Comparison of ENCODE assay signal across 11 cellular contexts in the genomic region with DNA sequence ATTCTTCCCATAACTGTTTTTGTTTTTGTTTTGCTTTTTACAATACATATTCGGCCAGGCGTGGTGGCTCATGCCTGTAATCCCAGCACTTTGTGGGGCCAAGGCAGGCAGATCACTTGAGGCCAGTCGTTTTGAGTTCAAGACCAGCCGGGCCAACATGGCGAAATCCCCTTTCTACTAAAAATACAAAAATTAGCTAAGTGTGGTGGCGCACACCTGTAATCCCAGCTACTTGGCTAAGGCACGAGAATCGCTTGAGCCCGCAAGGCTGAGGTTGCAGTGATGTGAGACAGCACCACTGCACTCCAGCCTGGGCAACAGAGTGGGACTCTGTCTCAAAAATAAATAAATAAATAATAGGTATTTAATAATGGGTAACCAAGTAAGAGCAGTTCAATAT. TPM values are rescaled to one million over a fixed set of nuclear protein-coding genes. Genes with fewer than 3 reads are reported as not detected.
DNase-seq lines count a peak whose midpoint lies in the region; ATAC-seq and TF ChIP-seq lines count a peak whose summit lies in the region.
"Had no signal": no experiment of that assay in that cellular context is flagged by ENCODE, and none has a peak within 500 bp of the region (broad histone marks: within the 10 kb centered on the region; RNA-seq: fewer than 3 reads in every experiment).

No MANE protein-coding gene starts in this region.

- no peaks in the 10 kb centered on the region for H3K27me3 Mint-ChIP-seq in CD4-positive, alpha-beta T cell
- H3K27me3 Mint-ChIP-seq in chondrocyte (ENCODE audit: low read depth) (no peaks in the 10 kb centered on the region), nephron progenitor cell (ENCODE audit: low read depth, poor library complexity) (no peaks in the 10 kb centered on the region)

- H3K36me3 Mint-ChIP-seq in CD4-positive, alpha-beta T cell (ENCODE audit: low read depth): peaks cover 19% of the 10 kb centered on the region
- H3K36me3 Mint-ChIP-seq in chondrocyte (ENCODE audit: low read depth) (peaks cover 1% of the 10 kb centered on the region), nephron progenitor cell (ENCODE audit: low read depth) (peaks cover 30% of the 10 kb centered on the region)

- no peak for TF ChIP-seq CTCF in CD4-positive, alpha-beta T cell (IDR thresholded peaks at IDR 0.05)
- TF ChIP-seq CTCF in IMR-90 (conservative IDR thresholded peaks at IDR 0.05; ENCODE audit: low read depth, low read length) (no peak), chondrocyte (IDR thresholded peaks at IDR 0.05) (no peak), nephron progenitor cell (IDR thresholded peaks at IDR 0.05) (no peak), prostate gland (IDR thresholded peaks at IDR 0.05) (no peak)

- H3K9me3 ChIP-seq in CD4-positive, alpha-beta T cell (ENCODE audit: control insufficient read depth, low read length): no peaks in the 10 kb centered on the region
- H3K9me3 ChIP-seq in IMR-90 (ENCODE audit: control insufficient read depth, insufficient read depth, low read length) (no peaks in the 10 kb centered on the region), prostate gland (no peaks in the 10 kb centered on the region)

- peak overlapping the region; percentile 26; the same call in 1 of the 2 replicates for H3K4me2 ChIP-seq in IMR-90 (ENCODE audit: low read depth, low read length)

- no CpG with 5 or more reads among the region's 9 CpGs for whole genome bisulfite sequencing in IMR-90 (ENCODE audit: extremely low coverage in 2 of 2, insufficient read length in 1 of 2), 2 experiments
- WGBS in prostate gland: 91% methylated on average over 9 of the region's 9 CpGs

- H3K27ac Mint-ChIP-seq in CD4-positive, alpha-beta T cell: peak overlapping the region; percentile 26
- H3K27ac Mint-ChIP-seq in chondrocyte (ENCODE audit: unreplicated experiment) (no peak overlapping the region), nephron progenitor cell (peak overlapping the region; percentile 54)

- H3K4me1 ChIP-seq in IMR-90 (ENCODE audit: control insufficient read depth, insufficient read depth, low read length) (peaks cover 15% of the 10 kb centered on the region), prostate gland (replicated peaks) (peaks cover 13% of the 10 kb centered on the region)

- H4K91ac ChIP-seq in IMR-90 (ENCODE audit: insufficient read depth, low read depth, low read length): no peak overlapping the region

- H3K27ac ChIP-seq in CD4-positive, alpha-beta T cell (ENCODE audit: low read depth, low read length): no peak overlapping the region
- H3K27ac ChIP-seq in IMR-90 (ENCODE audit: insufficient read depth, low read length): no peak overlapping the region
- H3K27ac ChIP-seq in prostate gland: no peak overlapping the region

- H3K56ac ChIP-seq in IMR-90 (ENCODE audit: extremely low read depth, insufficient read depth, low read length): no peak overlapping the region

- in situ Hi-C loops in IMR-90 (cut with MboI; ENCODE audit: low sequenced_read_pairs): no loop called here

- H3K9me1 ChIP-seq in IMR-90 (ENCODE audit: insufficient read depth, low read length): peaks cover 7% of the 10 kb centered on the region; the same call in 1 of the 2 replicates

- CTCF ChIA-PET in CD4-positive, alpha-beta T cell (lab: Charles Lee): interaction anchor here (1.1 kb wide), 1 partner anchor 19 kb away, joined by 3 read pairs; no protein-coding TSS in a partner anchor
- CTCF ChIA-PET in IMR-90 (lab: Yijun Ruan, JAX): interaction anchor here (0.7 kb wide), 1 partner anchor 15 kb away, joined by 7 read pairs; no protein-coding TSS in a partner anchor

- H2BK15ac ChIP-seq in IMR-90 (ENCODE audit: low read depth, low read length): no peak overlapping the region

- no peak for DNase-seq in CD4-positive, alpha-beta T cell
- DNase-seq in IMR-90 (no peak), chondrocyte (ENCODE audit: low spot score) (no peak), nephron progenitor cell (no peak), DMS 273 treated with DMSO at 0.1 percent for 48 hours (lab: John Stamatoyannopoulos, UW) (no peak), prostate gland (ENCODE audit: low spot score) (no peak)
- DNase-seq: NCI-H1930, NCI-H69 had no signal

- H3K27me3 ChIP-seq in CD4-positive, alpha-beta T cell (ENCODE audit: control insufficient read depth, insufficient read depth, low read length): no peaks in the 10 kb centered on the region
- no peaks in the 10 kb centered on the region for H3K27me3 ChIP-seq in IMR-90 (ENCODE audit: control insufficient read depth, insufficient read depth, low read length)
- H3K27me3 ChIP-seq in prostate gland (replicated peaks; ENCODE audit: insufficient read depth): no peaks in the 10 kb centered on the region

- H4K5ac ChIP-seq in IMR-90 (ENCODE audit: low read depth, low read length): no peak overlapping the region

- no peak overlapping the region for H2AK5ac ChIP-seq in IMR-90 (ENCODE audit: low read depth, low read length)

- H2AK9ac ChIP-seq in IMR-90 (replicated peaks; ENCODE audit: low read depth, low read length, poor library complexity): no peak overlapping the region

- H3K18ac ChIP-seq in IMR-90 (ENCODE audit: low read depth, low read length): no peak overlapping the region

- no peak overlapping the region for H3K9ac ChIP-seq in IMR-90 (ENCODE audit: low read depth, low read length)

- H3K14ac ChIP-seq in IMR-90 (replicated peaks; ENCODE audit: low read depth, low read length): no peak overlapping the region

- H2AFZ ChIP-seq in IMR-90 (replicated peaks; ENCODE audit: low read length, poor library complexity): no peak overlapping the region

- peaks cover 0 to 26% of the 10 kb centered on the region in 2 experiments; a peak in 2 of 4 replicates for H3K79me1 ChIP-seq in IMR-90 (ENCODE audit: low read depth in 1 of 2, low read length in 2 of 2)

- no peaks in the 10 kb centered on the region for H3K9me3 Mint-ChIP-seq in CD4-positive, alpha-beta T cell
- H3K9me3 Mint-ChIP-seq in chondrocyte (ENCODE audit: low read depth): no peaks in the 10 kb centered on the region
- H3K9me3 Mint-ChIP-seq in nephron progenitor cell: no peaks in the 10 kb centered on the region

- TF ChIP-seq POLR2A in IMR-90 (IDR thresholded peaks at IDR 0.05; ENCODE audit: low read depth, low read length) (no peak), prostate gland (IDR thresholded peaks at IDR 0.05) (no peak)

- intact Hi-C loops in CD4-positive, alpha-beta T cell (cut with DNase I, micrococcal nuclease): loop anchor here (10.0 kb wide), 3 partner anchors 130 to 1550 kb away; partner anchors contain the start of genes MORN4 (in 1 of the 2) and R3HCC1L (in 1 of the 2)
- intact Hi-C loops in IMR-90 (cut with micrococcal nuclease): no loop called here
- intact Hi-C loops in prostate gland (cut with DNase I): no loop called here

- dilution Hi-C loops in IMR-90 (cut with HindIII; ENCODE audit: low sequenced_read_pairs, unreplicated experiment): no loop called here

- POLR2A ChIA-PET in CD4-positive, alpha-beta T cell (lab: Charles Lee): interaction anchor here (1.2 kb wide), 1 partner anchor 9 kb away, joined by 5 read pairs; no protein-coding TSS in a partner anchor
- POLR2A ChIA-PET in IMR-90 (lab: Charles Lee; ENCODE audit: unreplicated experiment): no interaction called here

- no peak for TF ChIP-seq RAD21 in IMR-90 (IDR thresholded peaks at IDR 0.05; ENCODE audit: low read length)

- no peak overlapping the region for H3K4me3 ChIP-seq in IMR-90 (ENCODE audit: insufficient read depth, low read depth, low read length)
- H3K4me3 ChIP-seq in prostate gland: peak overlapping the region in 1 of 2 donors; percentile 97

- no peak overlapping the region for H3K23ac ChIP-seq in IMR-90 (ENCODE audit: low read depth, low read length)

- H4K20me1 ChIP-seq in IMR-90 (ENCODE audit: insufficient read depth, low read length): peaks cover 68% of the 10 kb centered on the region

- ATAC-seq in CD4-positive, alpha-beta T cell (ENCODE audit: poor library complexity): no peak
- ATAC-seq in IMR-90 (ENCODE audit: low read depth): no peak
- no peak for ATAC-seq in HG03159 (IDR thresholded peaks at IDR 0.05; ENCODE audit: unreplicated experiment)
- ATAC-seq in HG03460 (IDR thresholded peaks at IDR 0.05; ENCODE audit: unreplicated experiment): no peak
- ATAC-seq: sciatic nerve had no signal

- peak overlapping the region; percentile 35 for H3K4me3 Mint-ChIP-seq in CD4-positive, alpha-beta T cell
- peak overlapping the region; percentile 9 for H3K4me3 Mint-ChIP-seq in chondrocyte (ENCODE audit: unreplicated experiment)
- peak overlapping the region; percentile 49 for H3K4me3 Mint-ChIP-seq in nephron progenitor cell

- H2BK20ac ChIP-seq in IMR-90 (ENCODE audit: low read depth, low read length): no peak overlapping the region

- H3K4me1 Mint-ChIP-seq in CD4-positive, alpha-beta T cell (ENCODE audit: low read depth): peaks cover 60% of the 10 kb centered on the region
- H3K4me1 Mint-ChIP-seq in chondrocyte (ENCODE audit: low read depth) (peaks cover 53% of the 10 kb centered on the region), nephron progenitor cell (peaks cover 26% of the 10 kb centered on the region)

- no peak overlapping the region for H2BK120ac ChIP-seq in IMR-90 (ENCODE audit: low read depth, low read length)

- no peak overlapping the region for H3K4ac ChIP-seq in IMR-90 (ENCODE audit: low read depth, low read length)

- no TSS peak for BruUV-seq in IMR-90 (replicated peaks; lab: Mats Ljungman, UMichigan)

- no peak overlapping the region for H4K8ac ChIP-seq in IMR-90 (ENCODE audit: low read depth in 2 of 2, low read length in 2 of 2)

- H3K36me3 ChIP-seq in IMR-90 (ENCODE audit: control insufficient read depth, insufficient read depth, low read length): no peaks in the 10 kb centered on the region; the same call in 1 of the 2 replicates
- no peaks in the 10 kb centered on the region for H3K36me3 ChIP-seq in prostate gland

- no peak overlapping the region for H2BK5ac ChIP-seq in IMR-90 (ENCODE audit: low read depth, low read length, poor library complexity, severe bottlenecking)

TF ChIP-seq in IMR-90, 13 proteins besides CTCF, POLR2A, EP300 and RAD21 (continues in another document):
- TF ChIP-seq FOS (IDR thresholded peaks at IDR 0.05; ENCODE audit: low read depth, low read length): no peak
- no peak for TF ChIP-seq RFX5 (IDR thresholded peaks at IDR 0.05; ENCODE audit: low read depth, low read length)
- TF ChIP-seq CEBPB (IDR thresholded peaks at IDR 0.05; ENCODE audit: low read depth, low read length): no peak
- TF ChIP-seq BHLHE40 (IDR thresholded peaks at IDR 0.05; ENCODE audit: low read depth, low read length): no peak
- no peak for TF ChIP-seq RCOR1 (IDR thresholded peaks at IDR 0.05; ENCODE audit: insufficient replicate concordance, low read length)
- TF ChIP-seq MXI1 (IDR thresholded peaks at IDR 0.05; ENCODE audit: borderline replicate concordance, low read depth, low read length): no peak

RNA-seq across cellular contexts. Expression of gene TM9SF3, which starts 2.3 kb away (rescaled TPM):
- 10 to 100 TPM; 92.4 to 92.7 TPM for total RNA-seq in CD4-positive, alpha-beta T cell
- total RNA-seq in IMR-90 (2012; rRNA removed) (61.8 and 190 TPM in 2 replicates), chondrocyte (178 to 192 TPM (median 189 TPM) in 3 replicates), prostate gland (100 to 1,000 TPM in 1 of 2 donors, 10 to 100 TPM in 1; 74.1 to 165 TPM)
- polyA plus RNA-seq in IMR-90 (2012; rRNA removed): 20.3 and 33.7 TPM in 2 replicates
- 8.5 and 11.4 TPM in 2 replicates for polyA plus RNA-seq in IMR-90 (2012; cell fraction: cytosol; rRNA removed)
- 5.0 and 28.0 TPM in 2 replicates for polyA plus RNA-seq in IMR-90 (2012; cell fraction: nucleus; rRNA removed; ENCODE audit: low replicate concordance)

Comparison
In these comparisons a context has a peak if more than half of its experiments do, and no peak if none do; other contexts are left out.
1. intact Hi-C loops: an anchor here in CD4-positive, alpha-beta T cell (10.0 kb wide); none called in IMR-90 and prostate gland.